Comparison of ENCODE assay signal across 1 cellular context in the genomic region with DNA sequence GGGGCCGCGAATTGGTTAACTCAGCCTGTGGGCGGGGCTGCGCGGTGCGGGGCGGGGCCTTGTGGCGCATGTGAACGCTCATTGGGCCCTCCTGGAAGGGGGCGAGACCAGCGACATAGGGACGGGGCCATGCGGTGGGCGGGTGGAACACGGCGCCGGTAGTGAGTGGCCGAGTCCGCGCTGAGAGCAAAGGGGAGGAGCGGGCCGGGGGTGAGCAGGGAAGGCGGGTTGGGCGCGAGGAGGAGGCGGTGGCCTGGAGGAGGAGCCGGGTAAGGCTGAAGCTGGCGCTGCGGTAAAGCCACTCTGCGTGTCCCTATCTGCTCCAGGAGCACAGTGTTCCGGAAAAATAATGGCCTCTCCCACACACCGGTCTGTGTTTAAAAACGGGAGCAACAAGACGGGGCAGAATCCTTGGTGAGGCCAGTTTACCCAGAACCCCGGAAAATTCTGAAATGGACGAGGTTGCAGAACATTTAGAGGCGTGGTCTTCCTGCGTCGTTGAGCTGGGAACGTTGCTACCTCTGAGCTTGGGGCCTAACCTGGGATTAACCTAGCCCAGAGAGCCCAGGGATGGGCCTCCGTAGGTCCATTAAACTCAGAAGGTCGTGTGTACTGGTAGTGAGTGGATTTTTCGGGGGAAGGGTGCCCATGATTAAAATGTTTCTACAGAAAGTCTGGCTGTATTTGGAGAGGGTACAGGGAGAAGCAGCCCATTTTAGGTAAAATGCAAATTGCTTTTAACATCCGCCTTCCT.
TF ChIP-seq lines count a peak whose summit lies in the region.

No MANE protein-coding gene starts in this region.

TF ChIP-seq in IMR-90, 13 proteins besides CTCF, POLR2A, EP300 and RAD21 (continued from another document):
- TF ChIP-seq, protein P1, sequence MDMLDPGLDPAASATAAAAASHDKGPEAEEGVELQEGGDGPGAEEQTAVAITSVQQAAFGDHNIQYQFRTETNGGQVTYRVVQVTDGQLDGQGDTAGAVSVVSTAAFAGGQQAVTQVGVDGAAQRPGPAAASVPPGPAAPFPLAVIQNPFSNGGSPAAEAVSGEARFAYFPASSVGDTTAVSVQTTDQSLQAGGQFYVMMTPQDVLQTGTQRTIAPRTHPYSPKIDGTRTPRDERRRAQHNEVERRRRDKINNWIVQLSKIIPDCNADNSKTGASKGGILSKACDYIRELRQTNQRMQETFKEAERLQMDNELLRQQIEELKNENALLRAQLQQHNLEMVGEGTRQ (IDR thresholded peaks at IDR 0.05; ENCODE audit: low read depth, low read length), result peak; percentile 44; the same call in 1 of the 2 replicates
- TF ChIP-seq CHD1 (IDR thresholded peaks at IDR 0.05; ENCODE audit: low read depth, low read length) (no peak), RCOR1 (IDR thresholded peaks at IDR 0.05; ENCODE audit: insufficient replicate concordance, low read length) (no peak)
- TF ChIP-seq, protein P2, sequence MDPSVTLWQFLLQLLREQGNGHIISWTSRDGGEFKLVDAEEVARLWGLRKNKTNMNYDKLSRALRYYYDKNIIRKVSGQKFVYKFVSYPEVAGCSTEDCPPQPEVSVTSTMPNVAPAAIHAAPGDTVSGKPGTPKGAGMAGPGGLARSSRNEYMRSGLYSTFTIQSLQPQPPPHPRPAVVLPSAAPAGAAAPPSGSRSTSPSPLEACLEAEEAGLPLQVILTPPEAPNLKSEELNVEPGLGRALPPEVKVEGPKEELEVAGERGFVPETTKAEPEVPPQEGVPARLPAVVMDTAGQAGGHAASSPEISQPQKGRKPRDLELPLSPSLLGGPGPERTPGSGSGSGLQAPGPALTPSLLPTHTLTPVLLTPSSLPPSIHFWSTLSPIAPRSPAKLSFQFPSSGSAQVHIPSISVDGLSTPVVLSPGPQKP (IDR thresholded peaks at IDR 0.05; ENCODE audit: borderline replicate concordance, low read depth, low read length), result no peak
